ENCODE assay signal across 2 cellular contexts in the genomic region with DNA sequence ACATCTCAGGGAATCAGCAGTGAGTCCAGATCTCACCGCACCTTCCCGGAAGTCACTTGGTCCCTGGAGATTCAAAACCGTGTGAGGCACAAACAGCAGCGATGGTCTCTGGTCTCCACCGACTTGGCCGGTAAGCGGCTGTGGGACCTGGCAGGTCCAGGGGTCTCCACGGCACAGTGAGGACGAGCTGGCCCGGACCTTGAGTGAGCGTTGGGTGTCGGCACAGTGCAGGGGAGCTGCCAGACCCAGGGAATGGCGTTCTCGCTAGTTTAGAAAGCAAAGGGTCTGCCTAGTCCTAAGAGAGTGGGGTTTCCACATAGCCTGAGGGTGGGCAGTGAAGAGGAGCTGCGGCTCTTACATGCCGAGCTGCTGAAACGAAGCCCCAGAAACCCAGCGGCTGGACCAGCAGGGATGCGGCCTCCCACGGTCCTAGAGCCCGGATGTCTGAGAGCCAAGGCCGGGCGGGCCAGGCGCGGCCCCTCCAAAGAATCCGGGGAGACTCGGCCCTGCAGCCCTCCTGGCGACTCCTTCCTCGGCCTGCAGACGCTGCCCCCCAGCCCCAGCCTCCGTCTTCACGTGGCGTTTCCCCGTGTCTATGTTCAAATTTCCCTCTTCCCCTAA.
TF ChIP-seq lines count a peak whose summit lies in the region.

No MANE protein-coding gene starts in this region.

TF ChIP-seq in GM23338, 12 proteins besides CTCF, POLR2A, EP300 and RAD21:
- TF ChIP-seq JUNB (IDR thresholded peaks at IDR 0.05; ENCODE audit: unreplicated experiment): no peak
- TF ChIP-seq NANOG (IDR thresholded peaks at IDR 0.05; ENCODE audit: borderline replicate concordance): no peak
- TF ChIP-seq ZNF331 (CRISPR knock-in tag; IDR thresholded peaks at IDR 0.05; ENCODE audit: low read depth): no peak
- no peak for TF ChIP-seq POLR2AphosphoS5 (IDR thresholded peaks at IDR 0.05; ENCODE audit: low read depth)

TF ChIP-seq in H1, 55 proteins besides CTCF, POLR2A, EP300 and RAD21:
- TF ChIP-seq SIRT6 (IDR thresholded peaks at IDR 0.05; ENCODE audit: low read length): no peak
- no peak for TF ChIP-seq CBX5 (IDR thresholded peaks at IDR 0.05; ENCODE audit: low read depth, low read length)
- no peak for TF ChIP-seq YY1 (IDR thresholded peaks at IDR 0.05; ENCODE audit: low read depth, low read length)
- TF ChIP-seq RBBP5 (IDR thresholded peaks at IDR 0.05; ENCODE audit: borderline replicate concordance, low read depth, low read length): no peak
- TF ChIP-seq TBP (IDR thresholded peaks at IDR 0.05; ENCODE audit: low read depth, low read length): no peak
- no peak for TF ChIP-seq FOSL1 (IDR thresholded peaks at IDR 0.05; ENCODE audit: insufficient read depth, low read depth, low read length)
- TF ChIP-seq JUND (IDR thresholded peaks at IDR 0.05; ENCODE audit: low read length): no peak
- no peak for TF ChIP-seq SUZ12 (IDR thresholded peaks at IDR 0.05; ENCODE audit: low read length)
- TF ChIP-seq BCL11A (IDR thresholded peaks at IDR 0.05; ENCODE audit: low read depth in 2 of 2, low read length in 2 of 2): no peak
- TF ChIP-seq ASH2L (IDR thresholded peaks at IDR 0.05; ENCODE audit: low read length): no peak
- no peak for TF ChIP-seq SP1 (IDR thresholded peaks at IDR 0.05; ENCODE audit: low read depth, low read length)
- TF ChIP-seq NANOG (IDR thresholded peaks at IDR 0.05; ENCODE audit: insufficient read depth, low read depth, low read length, poor library complexity, severe bottlenecking): no peak
- no peak for TF ChIP-seq EGR1 (IDR thresholded peaks at IDR 0.05; ENCODE audit: borderline replicate concordance, low read depth, low read length)
